In genomic region chr3:105906834-105907233, GRCh38 we compare ENCODE assay signal across 12 cellular contexts. TPM values are rescaled to one million over a fixed set of nuclear protein-coding genes. Genes with fewer than 3 reads are reported as not detected.
A peak's percentile ranks its signal among the peaks of the same experiment; 100 is the strongest.
DNase-seq lines count a peak whose midpoint lies in the region; ATAC-seq and TF ChIP-seq lines count a peak whose summit lies in the region.
"Had no signal": no experiment of that assay in that cellular context is flagged by ENCODE, and none has a peak within 500 bp of the region (broad histone marks: within the 10 kb centered on the region; RNA-seq: fewer than 3 reads in every experiment).

No MANE protein-coding gene starts in this region.

- no peaks in the 10 kb centered on the region for H3K9me3 ChIP-seq in fibroblast of lung (ENCODE audit: control insufficient read depth, insufficient read depth, low read depth, low read length)
- H3K9me3 ChIP-seq: SJCRH30 had no signal

- no peaks in the 10 kb centered on the region for H3K9me3 Mint-ChIP-seq in natural killer cell

- H3K27me3 Mint-ChIP-seq in natural killer cell (ENCODE audit: low read depth in 2 of 2): no peaks in the 10 kb centered on the region
- H3K27me3 Mint-ChIP-seq: type B pancreatic cell had no signal

- intact Hi-C loops in natural killer cell (cut with micrococcal nuclease): no loop called here

- no peak overlapping the region for H3K4me2 ChIP-seq in fibroblast of lung (ENCODE audit: extremely low read depth, insufficient read depth, low read length)

- H3K4me1 Mint-ChIP-seq in natural killer cell: no peaks in the 10 kb centered on the region

- no peaks in the 10 kb centered on the region for H3K36me3 ChIP-seq in fibroblast of lung (ENCODE audit: control insufficient read depth, insufficient read depth, low read length)
- H3K36me3 ChIP-seq: SJCRH30 had no signal

- peaks cover 7% of the 10 kb centered on the region for H3K4me1 ChIP-seq in fibroblast of lung (ENCODE audit: control insufficient read depth, extremely low read depth, insufficient read depth, low read length)

- TF ChIP-seq CTCF in fibroblast of lung (conservative IDR thresholded peaks at IDR 0.05 in 1 of 2, IDR thresholded peaks at IDR 0.05 in 1 of 2; ENCODE audit: low read depth in 1 of 2, low read length in 2 of 2) (no peak), natural killer cell (IDR thresholded peaks at IDR 0.05) (no peak)

- no peak overlapping the region for H3K4me3 Mint-ChIP-seq in natural killer cell
- H3K4me3 Mint-ChIP-seq: type B pancreatic cell had no signal

- no peak for ATAC-seq in natural killer cell
- ATAC-seq in HG02759 (IDR thresholded peaks at IDR 0.05; ENCODE audit: unreplicated experiment): no peak
- no peak for ATAC-seq in GM19395 (IDR thresholded peaks at IDR 0.05; ENCODE audit: unreplicated experiment)

- H4K20me1 ChIP-seq in fibroblast of lung (ENCODE audit: control insufficient read depth, extremely low read depth, insufficient read depth, low read length): no peaks in the 10 kb centered on the region

- H3K27ac Mint-ChIP-seq in natural killer cell: no peak overlapping the region
- H3K27ac Mint-ChIP-seq: type B pancreatic cell had no signal

- peak overlapping the region; percentile 27 for H3K9ac ChIP-seq in fibroblast of lung (ENCODE audit: insufficient read depth, low read length)

- no peak overlapping the region for H3K4me3 ChIP-seq in fibroblast of lung (replicated peaks in 1 of 4; ENCODE audit: control extremely low read depth in 1 of 4, insufficient read depth in 1 of 4, low read depth in 3 of 4, low read length in 4 of 4)
- H3K4me3 ChIP-seq: SJCRH30 had no signal

- H3K27me3 ChIP-seq in fibroblast of lung (ENCODE audit: control insufficient read depth, insufficient read depth, low read length): no peaks in the 10 kb centered on the region
- H3K27me3 ChIP-seq: SJCRH30 had no signal

- H3K27ac ChIP-seq in fibroblast of lung (ENCODE audit: insufficient read depth, low read length): peak overlapping the region; percentile 88
- H3K27ac ChIP-seq: SJCRH30 had no signal

- DNase-seq in AG08395 (ENCODE audit: low spot score) (peak; percentile 65), NCI-H2029 treated with DMSO at 0.1 percent for 48 hours (lab: John Stamatoyannopoulos, UW) (peak; percentile 66), fibroblast of lung (ENCODE audit: low read depth in 2 of 2) (peak; percentile 71 to 94), non-pigmented ciliary epithelial cell (ENCODE audit: low read depth) (peak; percentile 40), natural killer cell (no peak)
- no peak for DNase-seq in activated effector memory CD4-positive, alpha-beta T cell treated with Interleukin-2 at 50 U/mL for 16 hours
- DNase-seq: cerebellar nuclear complex, islet precursor cell, SJCRH30 had no signal

- peak overlapping the region; percentile 42 for H2AFZ ChIP-seq in fibroblast of lung (ENCODE audit: low read length)

- no peaks in the 10 kb centered on the region for H3K36me3 Mint-ChIP-seq in natural killer cell
- H3K36me3 Mint-ChIP-seq: type B pancreatic cell had no signal

- H3K79me2 ChIP-seq in fibroblast of lung (ENCODE audit: control insufficient read depth, insufficient read depth, low read length): no peaks in the 10 kb centered on the region

RNA-seq across cellular contexts. Expression of gene CBLB, which starts 38.0 kb away (rescaled TPM):
- total RNA-seq in fibroblast of lung (19.8 and 26.9 TPM in 2 replicates), natural killer cell (100 to 1,000 TPM; 180 to 287 (median 230) TPM)
- 14.6 and 28.5 TPM in 2 replicates for polyA plus RNA-seq in fibroblast of lung
- 7.0 and 23.6 TPM in 2 replicates for polyA plus RNA-seq in fibroblast of lung (2012)
- 10.2 and 20.1 TPM in 2 replicates for polyA minus RNA-seq in fibroblast of lung (ENCODE audit: low replicate concordance)

Comparison
In these comparisons a context has a peak if more than half of its experiments do, and no peak if none do; other contexts are left out.
1. DNase-seq: peak in AG08395 (single experiment), NCI-H2029 treated with DMSO at 0.1 percent for 48 hours (single experiment), fibroblast of lung (2 of 2) and non-pigmented ciliary epithelial cell (single experiment); none in natural killer cell (single experiment) and activated effector memory CD4-positive, alpha-beta T cell treated with Interleukin-2 at 50 U/mL for 16 hours (single experiment).